In the genomic region with DNA sequence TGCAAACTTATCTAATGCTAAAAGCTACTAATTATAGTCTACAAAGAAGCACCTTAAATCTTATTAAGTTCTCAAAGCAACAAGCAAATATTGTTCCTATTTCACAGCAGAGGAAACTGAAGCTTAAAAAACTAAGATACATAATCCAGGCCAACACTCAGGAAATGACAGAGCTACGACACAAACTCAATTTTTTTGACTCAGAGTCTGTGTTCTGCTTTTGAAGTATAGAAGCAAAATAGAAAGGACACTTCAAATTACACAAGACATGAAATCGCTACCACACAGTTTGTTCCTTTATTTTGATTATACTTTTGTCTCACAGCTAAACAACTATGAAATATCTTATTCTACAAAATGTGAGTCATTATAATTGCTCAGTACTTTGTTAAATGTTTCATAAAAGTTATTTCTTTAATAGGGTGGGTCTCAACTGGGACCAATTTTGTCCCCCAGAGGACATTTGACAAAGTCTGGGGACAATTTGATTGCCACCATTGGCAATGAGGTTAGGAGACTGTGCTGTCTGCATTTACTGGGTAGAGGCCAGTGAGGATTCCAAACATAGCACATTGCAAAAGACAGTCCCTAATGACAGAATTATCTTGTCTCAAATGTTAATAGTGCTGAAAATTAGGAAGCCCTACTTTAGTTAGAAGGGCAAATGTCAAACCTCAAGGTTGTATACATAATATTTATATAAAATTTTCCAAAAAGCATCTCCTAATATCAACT, we compare ENCODE assay signal across 20 cellular contexts.
DNase-seq lines count a peak whose midpoint lies in the region; ATAC-seq and TF ChIP-seq lines count a peak whose summit lies in the region.
"Had no signal": no experiment of that assay in that cellular context is flagged by ENCODE, and none has a peak within 500 bp of the region (broad histone marks: within the 10 kb centered on the region; RNA-seq: fewer than 3 reads in every experiment).

No MANE protein-coding gene starts in this region.

- intact Hi-C loops in A673 (cut with micrococcal nuclease; ENCODE audit: unreplicated experiment) (no loop called here), lower lobe of right lung (cut with DNase I) (no loop called here)

- no peaks in the 10 kb centered on the region for H3K9me3 Mint-ChIP-seq in chondrocyte (ENCODE audit: low read depth)
- H3K9me3 Mint-ChIP-seq: activated naive CD4-positive, alpha-beta T cell treated with anti-CD3 and anti-CD28 coated beads, Interleukin-2, amount 50 U/mL, for 72 hours; GM23338; stimulated activated naive CD8-positive, alpha-beta T cell treated with anti-CD3 and anti-CD28 coated beads, Interleukin-15, Interleukin-2, amounts not matched to agents 100 ng/mL and 50 ng/mL, for 24 hours had no signal

- no peaks in the 10 kb centered on the region for H3K36me3 ChIP-seq in A673 (ENCODE audit: insufficient read depth, low read length, poor library complexity, severe bottlenecking)
- peaks cover 34% of the 10 kb centered on the region for H3K36me3 ChIP-seq in lower lobe of right lung

- H3K9me3 ChIP-seq in A673 (ENCODE audit: low read depth, low read length, poor library complexity, severe bottlenecking) (no peaks in the 10 kb centered on the region), lower lobe of right lung (no peaks in the 10 kb centered on the region)
- H3K9me3 ChIP-seq: Caco-2 had no signal

- POLR2A ChIA-PET in A673 (lab: Charles Lee; ENCODE audit: low non-redundant PET) = no interaction called here

- H3K4me3 Mint-ChIP-seq in chondrocyte (ENCODE audit: unreplicated experiment) = no peak overlapping the region
- H3K4me3 Mint-ChIP-seq: GM23338; stimulated activated naive CD8-positive, alpha-beta T cell treated with anti-CD3 and anti-CD28 coated beads, Interleukin-15, Interleukin-2, amounts not matched to agents 100 ng/mL and 50 ng/mL, for 24 hours had no signal

- CTCF ChIA-PET in A673 (lab: Charles Lee) = no interaction called here

- H3K27me3 ChIP-seq in A673 (replicated peaks; ENCODE audit: insufficient read depth, low read depth, low read length, poor library complexity) = no peaks in the 10 kb centered on the region
- H3K27me3 ChIP-seq in lower lobe of right lung (ENCODE audit: low read depth) = no peaks in the 10 kb centered on the region
- H3K27me3 ChIP-seq: hepatocyte had no signal

- ATAC-seq in lower lobe of right lung = peak; percentile 62 to 74
- no peak for ATAC-seq in stimulated activated naive CD8-positive, alpha-beta T cell treated with anti-CD3 and anti-CD28 coated beads, Interleukin-15, Interleukin-2, amounts not matched to agents 100 U/mL and 50 U/mL, for 24 hours
- ATAC-seq in HG03025 (IDR thresholded peaks at IDR 0.05; ENCODE audit: low FRiP score, unreplicated experiment) = no peak
- ATAC-seq: activated naive CD4-positive, alpha-beta T cell treated with anti-CD3 and anti-CD28 coated beads, Interleukin-2, amount 50 U/mL, for 72 hours; GM12878; GM23338 had no signal

- H3K27me3 Mint-ChIP-seq in chondrocyte (ENCODE audit: low read depth) = no peaks in the 10 kb centered on the region
- H3K27me3 Mint-ChIP-seq: progenitor cell of endocrine pancreas; stimulated activated naive CD8-positive, alpha-beta T cell treated with anti-CD3 and anti-CD28 coated beads, Interleukin-15, Interleukin-2, amounts not matched to agents 100 ng/mL and 50 ng/mL, for 24 hours had no signal

- no peak for TF ChIP-seq CTCF in A673 (conservative IDR thresholded peaks at IDR 0.05; ENCODE audit: low read depth, low read length)
- TF ChIP-seq CTCF in chondrocyte (IDR thresholded peaks at IDR 0.05) = no peak
- TF ChIP-seq CTCF in lower lobe of right lung (IDR thresholded peaks at IDR 0.05) = no peak

- H3K4me1 ChIP-seq in A673 (ENCODE audit: insufficient read depth, low read length, poor library complexity, severe bottlenecking) (peaks cover 9% of the 10 kb centered on the region), lower lobe of right lung (no peaks in the 10 kb centered on the region)

- H3K27ac Mint-ChIP-seq in chondrocyte (ENCODE audit: unreplicated experiment) = peak overlapping the region; percentile 5
- H3K27ac Mint-ChIP-seq: activated naive CD4-positive, alpha-beta T cell treated with anti-CD3 and anti-CD28 coated beads, Interleukin-2, amount 50 U/mL, for 72 hours; GM23338; progenitor cell of endocrine pancreas; stimulated activated naive CD8-positive, alpha-beta T cell treated with anti-CD3 and anti-CD28 coated beads, Interleukin-15, Interleukin-2, amounts not matched to agents 100 ng/mL and 50 ng/mL, for 24 hours had no signal

- peak; percentile 17 for DNase-seq in A673 (ENCODE audit: low spot score)
- peak; percentile 61 for DNase-seq in HT1080 (ENCODE audit: low read depth)
- no peak for DNase-seq in chondrocyte (ENCODE audit: low spot score)
- no peak for DNase-seq in lower lobe of right lung
- no peak for DNase-seq in SHP77 treated with DMSO at 0.1 percent for 48 hours (lab: John Stamatoyannopoulos, UW)
- no peak for DNase-seq in stimulated activated naive CD8-positive, alpha-beta T cell treated with anti-CD3 and anti-CD28 coated beads, Interleukin-15, Interleukin-2, amounts not matched to agents 100 U/mL and 50 U/mL, for 24 hours
- no peak for DNase-seq in RPMI8226
- DNase-seq: activated CD4-positive, alpha-beta T cell treated with anti-CD3 and anti-CD28 coated beads, Interleukin-2, amount 50 U/mL, for 1 hour; activated T-cell treated with anti-CD3 and anti-CD28 coated beads, Interleukin-2, amount 50 U/mL, for 1 hour; Caco-2; kidney glomerular epithelial cell; NCI-H1694 treated with DMSO at 0.1 percent for 48 hours; stimulated activated CD4-positive, alpha-beta T cell treated with anti-CD3 and anti-CD28 coated beads, Interleukin-12 subunit alpha, Interleukin-12 subunit beta, amount 100 ng/mL, for 4 hours had no signal

- no TSS peak for BruUV-seq in A673 (replicated peaks; lab: Mats Ljungman, UMichigan)

- peaks cover 3% of the 10 kb centered on the region for H3K36me3 Mint-ChIP-seq in chondrocyte (ENCODE audit: low read depth)
- H3K36me3 Mint-ChIP-seq: activated naive CD4-positive, alpha-beta T cell treated with anti-CD3 and anti-CD28 coated beads, Interleukin-2, amount 50 U/mL, for 72 hours had no signal

- H3K27ac ChIP-seq in A673 (ENCODE audit: low read depth, low read length, poor library complexity, severe bottlenecking) (no peak overlapping the region), lower lobe of right lung (no peak overlapping the region)
- H3K27ac ChIP-seq: hepatocyte had no signal

- peaks cover 37% of the 10 kb centered on the region for H3K4me1 Mint-ChIP-seq in chondrocyte (ENCODE audit: low read depth)

- H3K4me3 ChIP-seq in A673 (ENCODE audit: low read depth, low read length, poor library complexity, severe bottlenecking) = no peak overlapping the region
- no peak overlapping the region for H3K4me3 ChIP-seq in lower lobe of right lung
- H3K4me3 ChIP-seq: GM12878, GM23338, hepatocyte had no signal

Comparison
In these comparisons a context has a peak if more than half of its experiments do, and no peak if none do; other contexts are left out.
1. DNase-seq: peak in A673 (single experiment) and HT1080 (single experiment); none in chondrocyte (single experiment), lower lobe of right lung (single experiment), SHP77 treated with DMSO at 0.1 percent for 48 hours (single experiment), stimulated activated naive CD8-positive, alpha-beta T cell treated with anti-CD3 and anti-CD28 coated beads, Interleukin-15, Interleukin-2, amounts not matched to agents 100 U/mL and 50 U/mL, for 24 hours (single experiment) and RPMI8226 (single experiment).
2. ATAC-seq: peak in lower lobe of right lung (2 of 2); none in stimulated activated naive CD8-positive, alpha-beta T cell treated with anti-CD3 and anti-CD28 coated beads, Interleukin-15, Interleukin-2, amounts not matched to agents 100 U/mL and 50 U/mL, for 24 hours (single experiment) and HG03025 (single experiment).